ENCODE assay signal across 12 cellular contexts in the genomic region with DNA sequence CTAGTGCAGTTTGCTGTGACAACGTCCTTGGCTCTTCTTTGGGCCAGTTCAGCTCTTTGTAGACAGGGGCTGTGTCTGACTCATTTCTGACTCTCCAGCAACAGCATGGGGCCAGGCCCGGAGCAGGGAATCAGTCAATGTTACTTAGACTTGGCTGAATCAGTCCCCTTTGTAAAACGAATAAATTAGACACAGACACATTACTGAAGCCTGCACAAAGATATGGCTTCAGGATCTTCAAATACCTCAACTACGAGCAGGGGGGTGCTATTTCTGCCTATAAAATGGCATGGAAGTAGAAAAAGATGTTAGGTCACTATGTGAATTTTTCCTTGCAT.
DNase-seq lines count a peak whose midpoint lies in the region; ATAC-seq, FAIRE-seq and TF ChIP-seq lines count a peak whose summit lies in the region.
"Had no signal": no experiment of that assay in that cellular context is flagged by ENCODE, and none has a peak within 500 bp of the region (broad histone marks: within the 10 kb centered on the region; RNA-seq: fewer than 3 reads in every experiment).

No MANE protein-coding gene starts in this region.

- dilution Hi-C loops in endothelial cell of umbilical vein (cut with MboI; ENCODE audit: extremely low pct_ligation_motif_present, low sequenced_read_pairs): no loop called here

- POLR2A ChIA-PET in endothelial cell of umbilical vein (lab: Charles Lee): no interaction called here

- no peak for TF ChIP-seq EP300 in stomach (IDR thresholded peaks at IDR 0.05)

- peak; percentile 91 for DNase-seq in ELR (ENCODE audit: low read depth)
- DNase-seq in endothelial cell of umbilical vein (ENCODE audit: low read depth, low spot score): no peak
- no peak for DNase-seq in pancreas
- no peak for DNase-seq in NAMALWA (ENCODE audit: low spot score)
- no peak for DNase-seq in ascending aorta (ENCODE audit: low spot score in 2 of 2)
- DNase-seq in stomach: no peak
- DNase-seq: activated T-cell treated with anti-CD3 and anti-CD28 coated beads, Interleukin-2, amount 50 U/mL, for 24 hours; DMS53; NCI-H2081 had no signal

- H3K79me2 ChIP-seq in OCI-LY1 (ENCODE audit: insufficient read depth, low read length) (no peaks in the 10 kb centered on the region), endothelial cell of umbilical vein (ENCODE audit: control insufficient read depth, insufficient read depth, low read length) (no peaks in the 10 kb centered on the region)

- H3K9me2 ChIP-seq in OCI-LY1 (ENCODE audit: low read depth, low read length): no peaks in the 10 kb centered on the region

- no peak for TF ChIP-seq POLR2A in endothelial cell of umbilical vein (IDR thresholded peaks at IDR 0.05; ENCODE audit: low read depth, low read length)
- no peak for TF ChIP-seq POLR2A in stomach (IDR thresholded peaks at IDR 0.05)

- H3K36me3 ChIP-seq in OCI-LY1 (ENCODE audit: insufficient read depth, low read length): no peaks in the 10 kb centered on the region
- H3K36me3 ChIP-seq in endothelial cell of umbilical vein (ENCODE audit: control insufficient read depth in 2 of 2, extremely low read depth in 1 of 2, insufficient read depth in 2 of 2, low read length in 2 of 2): no peaks in the 10 kb centered on the region
- no peaks in the 10 kb centered on the region for H3K36me3 ChIP-seq in pancreas
- H3K36me3 ChIP-seq in ascending aorta: no peaks in the 10 kb centered on the region
- H3K36me3 ChIP-seq in stomach: no peaks in the 10 kb centered on the region

- H3K27me3 ChIP-seq in OCI-LY1 (ENCODE audit: insufficient read depth, low read length) (no peaks in the 10 kb centered on the region), endothelial cell of umbilical vein (ENCODE audit: control insufficient read depth in 2 of 2, insufficient read depth in 2 of 2, low read length in 2 of 2) (no peaks in the 10 kb centered on the region), pancreas (no peaks in the 10 kb centered on the region), ascending aorta (no peaks in the 10 kb centered on the region), stomach (no peaks in the 10 kb centered on the region)

- H3K9me1 ChIP-seq in endothelial cell of umbilical vein (replicated peaks; ENCODE audit: control insufficient read depth, extremely low read depth, insufficient read depth, low read length): no peaks in the 10 kb centered on the region

- H3K9me3 ChIP-seq in OCI-LY1 (ENCODE audit: low read length) (no peaks in the 10 kb centered on the region), endothelial cell of umbilical vein (replicated peaks; ENCODE audit: control insufficient read depth, insufficient read depth, low read length) (no peaks in the 10 kb centered on the region), pancreas (no peaks in the 10 kb centered on the region), ascending aorta (no peaks in the 10 kb centered on the region), stomach (no peaks in the 10 kb centered on the region)

- H2AFZ ChIP-seq in OCI-LY1 (ENCODE audit: low read length): no peak overlapping the region
- H2AFZ ChIP-seq in endothelial cell of umbilical vein (ENCODE audit: low read depth, low read length): no peak overlapping the region

- TF ChIP-seq CTCF in OCI-LY1 (IDR thresholded peaks at IDR 0.05; ENCODE audit: low read length): no peak
- TF ChIP-seq CTCF in endothelial cell of umbilical vein (IDR thresholded peaks at IDR 0.05; ENCODE audit: extremely low read depth in 1 of 2, insufficient read depth in 1 of 2, low read depth in 1 of 2, low read length in 2 of 2): no peak
- no peak for TF ChIP-seq CTCF in pancreas (IDR thresholded peaks at IDR 0.05)
- no peak for TF ChIP-seq CTCF in ascending aorta (IDR thresholded peaks at IDR 0.05)
- TF ChIP-seq CTCF in stomach (IDR thresholded peaks at IDR 0.05): no peak

- H3K9ac ChIP-seq in OCI-LY1 (ENCODE audit: low read length): no peak overlapping the region
- H3K9ac ChIP-seq in endothelial cell of umbilical vein (replicated peaks; ENCODE audit: extremely low read depth, insufficient read depth, low read length): no peak overlapping the region

- CTCF ChIA-PET in endothelial cell of umbilical vein (lab: Charles Lee): interaction anchor here (1.1 to 1.3 kb wide), 3 partner anchors 10 to 201 kb away, joined by 3 to 4 read pairs (median 3); no protein-coding TSS in a partner anchor

- FAIRE-seq in endothelial cell of umbilical vein (lab: Jason Lieb, UNC) (peak; percentile 33), pancreas (lab: Jason Lieb, UNC) (no peak)
- FAIRE-seq: K562 had no signal

- no peak overlapping the region for H3K4me2 ChIP-seq in OCI-LY1 (ENCODE audit: low read length)
- H3K4me2 ChIP-seq in endothelial cell of umbilical vein (ENCODE audit: insufficient read depth, low read length): no peak overlapping the region

- peak in 3 of 4 donors; percentile 33 to 62 (median 35) for ATAC-seq in pancreas
- no peak for ATAC-seq in GM21619 (IDR thresholded peaks at IDR 0.05; ENCODE audit: unreplicated experiment)
- ATAC-seq: K562 had no signal

- intact Hi-C loops in endothelial cell of umbilical vein (cut with micrococcal nuclease) (no loop called here), pancreas (cut with DNase I) (no loop called here), ascending aorta (cut with DNase I) (no loop called here), stomach (cut with DNase I; ENCODE audit: low total_unique reads) (no loop called here)

- no peaks in the 10 kb centered on the region for H3F3A ChIP-seq in OCI-LY1 (ENCODE audit: insufficient read depth, low read length)

- 74 to 76% methylated on average over 4 of the region's 4 CpGs for WGBS in pancreas, 2 donors
- WGBS in stomach, 5 donors: 59 to 76% (median 66%) methylated on average over 4 of the region's 4 CpGs

- H3K27ac ChIP-seq in OCI-LY1 (ENCODE audit: low read depth, low read length, poor library complexity, severe bottlenecking) (peak overlapping the region; percentile 90), endothelial cell of umbilical vein (ENCODE audit: insufficient read depth, low read depth, low read length) (no peak overlapping the region), pancreas (no peak overlapping the region), ascending aorta (no peak overlapping the region), stomach (no peak overlapping the region)

- no peaks in the 10 kb centered on the region for H4K20me1 ChIP-seq in OCI-LY1 (ENCODE audit: insufficient read depth, low read length)
- no peaks in the 10 kb centered on the region for H4K20me1 ChIP-seq in endothelial cell of umbilical vein (replicated peaks; ENCODE audit: control insufficient read depth, extremely low read depth, insufficient read depth, low read length)

- no TSS peak for BruUV-seq in endothelial cell of umbilical vein (replicated peaks; lab: Mats Ljungman, UMichigan)

- H3K4me3 ChIP-seq in OCI-LY1 (ENCODE audit: low read depth, low read length, poor library complexity, severe bottlenecking) (no peak overlapping the region), endothelial cell of umbilical vein (replicated peaks in 1 of 3; ENCODE audit: insufficient read depth in 1 of 3, low read depth in 1 of 3, low read length in 3 of 3) (no peak overlapping the region), pancreas (no peak overlapping the region), ascending aorta (no peak overlapping the region), stomach (no peak overlapping the region)
- H3K4me3 ChIP-seq: K562 had no signal

- H3K4me1 ChIP-seq in OCI-LY1 (ENCODE audit: insufficient read depth, low read length, severe bottlenecking) (peaks cover 49% of the 10 kb centered on the region), endothelial cell of umbilical vein (ENCODE audit: control insufficient read depth, extremely low read depth, insufficient read depth, low read length) (peaks cover 11% of the 10 kb centered on the region), pancreas (peaks cover 0 to 2% (median 0%) of the 10 kb centered on the region in 3 donors), ascending aorta (no peaks in the 10 kb centered on the region), stomach (no peaks in the 10 kb centered on the region)

TF ChIP-seq in endothelial cell of umbilical vein, 7 proteins besides CTCF, POLR2A, EP300 and RAD21:
- TF ChIP-seq GATA2 (IDR thresholded peaks at IDR 0.05; ENCODE audit: insufficient read depth, insufficient read length, low read depth, low read length) (no peak), FOS (IDR thresholded peaks at IDR 0.05; ENCODE audit: borderline replicate concordance, insufficient read depth, low read length) (peak; percentile 25), MYC (IDR thresholded peaks at IDR 0.05; ENCODE audit: low read depth, low read length) (no peak)
- TF ChIP-seq, protein P1, sequence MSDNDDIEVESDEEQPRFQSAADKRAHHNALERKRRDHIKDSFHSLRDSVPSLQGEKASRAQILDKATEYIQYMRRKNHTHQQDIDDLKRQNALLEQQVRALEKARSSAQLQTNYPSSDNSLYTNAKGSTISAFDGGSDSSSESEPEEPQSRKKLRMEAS (IDR thresholded peaks at IDR 0.05; ENCODE audit: insufficient read depth, insufficient read length): no peak
TF ChIP-seq in endothelial cell of umbilical vein: peak in this region for 1.
